16 cellular contexts compared by ENCODE assay signal in genomic region chr6:138410048-138410735, GRCh38. TPM values are rescaled to one million over a fixed set of nuclear protein-coding genes. Genes with fewer than 3 reads are reported as not detected.
DNase-seq lines count a peak whose midpoint lies in the region; ATAC-seq and TF ChIP-seq lines count a peak whose summit lies in the region.
"Had no signal": no experiment of that assay in that cellular context is flagged by ENCODE, and none has a peak within 500 bp of the region (broad histone marks: within the 10 kb centered on the region; RNA-seq: fewer than 3 reads in every experiment).

No MANE protein-coding gene starts in this region.

- no peaks in the 10 kb centered on the region for H3K9me3 ChIP-seq in uterus
- H3K9me3 ChIP-seq: pancreas had no signal

- no peak overlapping the region for H3K4me3 ChIP-seq in uterus
- H3K4me3 ChIP-seq: pancreas had no signal

- no peak for DNase-seq in activated naive CD4-positive, alpha-beta T cell treated with anti-CD3 and anti-CD28 coated beads, Interleukin-2, amount 50 U/mL, for 72 hours (ENCODE audit: low spot score in 2 of 2)
- no peak for DNase-seq in activated naive CD4-positive, alpha-beta T cell (lab: John Stamatoyannopoulos, UW)
- DNase-seq in activated naive CD8-positive, alpha-beta T cell treated with anti-CD3 and anti-CD28 coated beads for 36 hours: no peak
- peak; percentile 64 for DNase-seq in foreskin melanocyte
- peak; percentile 46 to 61 for DNase-seq in uterus
- DNase-seq: activated CD8-positive, alpha-beta memory T cell treated with anti-CD3 and anti-CD28 coated beads for 24 hours; amygdala; GDM1; NCI-H1092; NCI-H524; pancreas; SW 1271 had no signal

- no peaks in the 10 kb centered on the region for H3K27me3 ChIP-seq in uterus
- H3K27me3 ChIP-seq: pancreas had no signal

- H3K36me3 Mint-ChIP-seq in activated naive CD4-positive, alpha-beta T cell treated with anti-CD3 and anti-CD28 coated beads, Interleukin-2, amount 50 U/mL, for 72 hours: peaks cover 26 to 45% of the 10 kb centered on the region in 2 donors
- H3K36me3 Mint-ChIP-seq in activated naive CD8-positive, alpha-beta T cell treated with anti-CD3 and anti-CD28 coated beads for 36 hours: peaks cover 38% of the 10 kb centered on the region

- no peak for ATAC-seq in activated naive CD4-positive, alpha-beta T cell treated with anti-CD3 and anti-CD28 coated beads, Interleukin-2, amount 50 U/mL, for 72 hours
- no peak for ATAC-seq in HG02870 (IDR thresholded peaks at IDR 0.05; ENCODE audit: unreplicated experiment)
- ATAC-seq in HG03139 (IDR thresholded peaks at IDR 0.05; ENCODE audit: unreplicated experiment): no peak
- ATAC-seq in HG03196 (IDR thresholded peaks at IDR 0.05; ENCODE audit: unreplicated experiment): no peak

- H3K36me3 ChIP-seq in uterus: no peaks in the 10 kb centered on the region

- intact Hi-C loops in uterus (cut with DNase I; ENCODE audit: low total_unique reads): no loop called here

- peak overlapping the region in 1 of 2 donors; percentile 15 for H3K27ac ChIP-seq in uterus
- H3K27ac ChIP-seq: pancreas had no signal

- H3K27me3 Mint-ChIP-seq in activated naive CD8-positive, alpha-beta T cell treated with anti-CD3 and anti-CD28 coated beads for 36 hours: no peaks in the 10 kb centered on the region
- H3K27me3 Mint-ChIP-seq: type B pancreatic cell had no signal

- no peak overlapping the region for H3K4me3 Mint-ChIP-seq in activated naive CD8-positive, alpha-beta T cell treated with anti-CD3 and anti-CD28 coated beads for 36 hours
- H3K4me3 Mint-ChIP-seq: type B pancreatic cell had no signal

- TF ChIP-seq POLR2A in uterus (IDR thresholded peaks at IDR 0.05): no peak

- no peaks in the 10 kb centered on the region for H3K4me1 ChIP-seq in uterus

- peaks cover 22% of the 10 kb centered on the region for H3K4me1 Mint-ChIP-seq in activated naive CD8-positive, alpha-beta T cell treated with anti-CD3 and anti-CD28 coated beads for 36 hours

- no peaks in the 10 kb centered on the region for H3K9me3 Mint-ChIP-seq in activated naive CD4-positive, alpha-beta T cell treated with anti-CD3 and anti-CD28 coated beads, Interleukin-2, amount 50 U/mL, for 72 hours
- H3K9me3 Mint-ChIP-seq in activated naive CD8-positive, alpha-beta T cell treated with anti-CD3 and anti-CD28 coated beads for 36 hours: no peaks in the 10 kb centered on the region
- H3K9me3 Mint-ChIP-seq: type B pancreatic cell had no signal

- TF ChIP-seq CTCF in uterus (IDR thresholded peaks at IDR 0.05): no peak

- peak overlapping the region; percentile 0 to 61 for H3K27ac Mint-ChIP-seq in activated naive CD4-positive, alpha-beta T cell treated with anti-CD3 and anti-CD28 coated beads, Interleukin-2, amount 50 U/mL, for 72 hours
- H3K27ac Mint-ChIP-seq in activated naive CD8-positive, alpha-beta T cell treated with anti-CD3 and anti-CD28 coated beads for 36 hours: peak overlapping the region; percentile 84

RNA-seq across cellular contexts. Expression of gene HEBP2, which starts 6.2 kb away (rescaled TPM):
- total RNA-seq in activated naive CD4-positive, alpha-beta T cell treated with anti-CD3 and anti-CD28 coated beads, Interleukin-2, amount 50 U/mL, for 72 hours: 10 to 100 TPM; 30.9 to 34.0 TPM
- total RNA-seq in activated naive CD8-positive, alpha-beta T cell treated with anti-CD3 and anti-CD28 coated beads for 36 hours: 10 to 100 TPM; 27.4 to 28.0 TPM
- 10 to 100 TPM in 3 of 4 donors, 1 to 10 TPM in 1; 8.5 to 80.7 (median 35.1) TPM for total RNA-seq in uterus

RNA-seq across cellular contexts. Expression of gene SMIM28, which starts 32.5 kb away (rescaled TPM):
- total RNA-seq in activated naive CD4-positive, alpha-beta T cell treated with anti-CD3 and anti-CD28 coated beads, Interleukin-2, amount 50 U/mL, for 72 hours: not detected
- total RNA-seq in activated naive CD8-positive, alpha-beta T cell treated with anti-CD3 and anti-CD28 coated beads for 36 hours: not detected
- not detected for total RNA-seq in uterus
- total RNA-seq: pancreas had no signal

Comparison
In these comparisons a context has a peak if more than half of its experiments do, and no peak if none do; other contexts are left out.
1. DNase-seq: peak in foreskin melanocyte (single experiment) and uterus (2 of 2); none in activated naive CD4-positive, alpha-beta T cell treated with anti-CD3 and anti-CD28 coated beads, Interleukin-2, amount 50 U/mL, for 72 hours (0 of 2), activated naive CD4-positive, alpha-beta T cell (0 of 4) and activated naive CD8-positive, alpha-beta T cell treated with anti-CD3 and anti-CD28 coated beads for 36 hours (single experiment).